In the genomic region with DNA sequence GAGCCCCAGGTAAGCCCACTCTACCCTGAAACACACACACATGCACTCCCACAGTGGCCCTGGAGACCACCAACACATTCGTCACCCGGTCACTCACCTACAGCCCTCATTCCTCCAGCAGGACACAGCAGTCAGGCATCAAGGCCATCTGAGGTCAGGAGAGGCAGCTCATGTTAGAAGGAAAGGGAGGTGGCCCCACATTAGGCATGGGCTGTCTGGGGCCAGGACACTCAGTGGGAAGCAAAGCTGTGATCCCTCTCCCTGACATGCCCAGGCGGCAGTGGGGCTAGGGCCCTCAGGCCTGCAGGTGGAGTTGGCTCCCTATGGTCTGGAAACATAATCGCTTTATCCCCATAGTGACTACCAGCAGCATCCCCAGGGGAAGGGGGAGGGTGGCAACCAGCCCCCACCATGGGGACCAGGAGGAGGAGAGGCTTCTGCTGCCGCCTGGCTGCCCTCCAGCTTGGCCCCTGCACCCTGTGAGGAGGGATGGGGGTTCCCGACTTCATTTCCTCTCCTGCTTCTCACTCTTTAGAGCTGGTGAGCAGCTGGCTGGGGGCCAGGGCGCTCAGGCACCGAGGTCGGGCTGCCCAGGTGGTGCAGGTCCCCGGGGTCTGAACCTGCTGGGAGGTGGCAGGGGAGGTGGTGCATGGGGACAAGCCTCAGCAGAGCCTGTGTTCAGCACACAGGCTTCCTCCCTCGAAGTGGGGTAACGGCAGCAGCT, we compare ENCODE assay signal across 2 cellular contexts.
TF ChIP-seq lines count a peak whose summit lies in the region.

No MANE protein-coding gene starts in this region.

TF ChIP-seq in SK-N-SH, 30 proteins besides CTCF, POLR2A, EP300 and RAD21:
- TF ChIP-seq, protein P1, sequence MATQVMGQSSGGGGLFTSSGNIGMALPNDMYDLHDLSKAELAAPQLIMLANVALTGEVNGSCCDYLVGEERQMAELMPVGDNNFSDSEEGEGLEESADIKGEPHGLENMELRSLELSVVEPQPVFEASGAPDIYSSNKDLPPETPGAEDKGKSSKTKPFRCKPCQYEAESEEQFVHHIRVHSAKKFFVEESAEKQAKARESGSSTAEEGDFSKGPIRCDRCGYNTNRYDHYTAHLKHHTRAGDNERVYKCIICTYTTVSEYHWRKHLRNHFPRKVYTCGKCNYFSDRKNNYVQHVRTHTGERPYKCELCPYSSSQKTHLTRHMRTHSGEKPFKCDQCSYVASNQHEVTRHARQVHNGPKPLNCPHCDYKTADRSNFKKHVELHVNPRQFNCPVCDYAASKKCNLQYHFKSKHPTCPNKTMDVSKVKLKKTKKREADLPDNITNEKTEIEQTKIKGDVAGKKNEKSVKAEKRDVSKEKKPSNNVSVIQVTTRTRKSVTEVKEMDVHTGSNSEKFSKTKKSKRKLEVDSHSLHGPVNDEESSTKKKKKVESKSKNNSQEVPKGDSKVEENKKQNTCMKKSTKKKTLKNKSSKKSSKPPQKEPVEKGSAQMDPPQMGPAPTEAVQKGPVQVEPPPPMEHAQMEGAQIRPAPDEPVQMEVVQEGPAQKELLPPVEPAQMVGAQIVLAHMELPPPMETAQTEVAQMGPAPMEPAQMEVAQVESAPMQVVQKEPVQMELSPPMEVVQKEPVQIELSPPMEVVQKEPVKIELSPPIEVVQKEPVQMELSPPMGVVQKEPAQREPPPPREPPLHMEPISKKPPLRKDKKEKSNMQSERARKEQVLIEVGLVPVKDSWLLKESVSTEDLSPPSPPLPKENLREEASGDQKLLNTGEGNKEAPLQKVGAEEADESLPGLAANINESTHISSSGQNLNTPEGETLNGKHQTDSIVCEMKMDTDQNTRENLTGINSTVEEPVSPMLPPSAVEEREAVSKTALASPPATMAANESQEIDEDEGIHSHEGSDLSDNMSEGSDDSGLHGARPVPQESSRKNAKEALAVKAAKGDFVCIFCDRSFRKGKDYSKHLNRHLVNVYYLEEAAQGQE (IDR thresholded peaks at IDR 0.05; ENCODE audit: low read depth, low read length): no peak
- TF ChIP-seq RCOR1 (IDR thresholded peaks at IDR 0.05; ENCODE audit: low read length): no peak

TF ChIP-seq in SK-N-SH treated with all-trans-retinoic acid at 6 μM for 48 hours, 23 proteins besides CTCF, POLR2A, EP300 and RAD21 (continued from another document):
- TF ChIP-seq, protein P2, sequence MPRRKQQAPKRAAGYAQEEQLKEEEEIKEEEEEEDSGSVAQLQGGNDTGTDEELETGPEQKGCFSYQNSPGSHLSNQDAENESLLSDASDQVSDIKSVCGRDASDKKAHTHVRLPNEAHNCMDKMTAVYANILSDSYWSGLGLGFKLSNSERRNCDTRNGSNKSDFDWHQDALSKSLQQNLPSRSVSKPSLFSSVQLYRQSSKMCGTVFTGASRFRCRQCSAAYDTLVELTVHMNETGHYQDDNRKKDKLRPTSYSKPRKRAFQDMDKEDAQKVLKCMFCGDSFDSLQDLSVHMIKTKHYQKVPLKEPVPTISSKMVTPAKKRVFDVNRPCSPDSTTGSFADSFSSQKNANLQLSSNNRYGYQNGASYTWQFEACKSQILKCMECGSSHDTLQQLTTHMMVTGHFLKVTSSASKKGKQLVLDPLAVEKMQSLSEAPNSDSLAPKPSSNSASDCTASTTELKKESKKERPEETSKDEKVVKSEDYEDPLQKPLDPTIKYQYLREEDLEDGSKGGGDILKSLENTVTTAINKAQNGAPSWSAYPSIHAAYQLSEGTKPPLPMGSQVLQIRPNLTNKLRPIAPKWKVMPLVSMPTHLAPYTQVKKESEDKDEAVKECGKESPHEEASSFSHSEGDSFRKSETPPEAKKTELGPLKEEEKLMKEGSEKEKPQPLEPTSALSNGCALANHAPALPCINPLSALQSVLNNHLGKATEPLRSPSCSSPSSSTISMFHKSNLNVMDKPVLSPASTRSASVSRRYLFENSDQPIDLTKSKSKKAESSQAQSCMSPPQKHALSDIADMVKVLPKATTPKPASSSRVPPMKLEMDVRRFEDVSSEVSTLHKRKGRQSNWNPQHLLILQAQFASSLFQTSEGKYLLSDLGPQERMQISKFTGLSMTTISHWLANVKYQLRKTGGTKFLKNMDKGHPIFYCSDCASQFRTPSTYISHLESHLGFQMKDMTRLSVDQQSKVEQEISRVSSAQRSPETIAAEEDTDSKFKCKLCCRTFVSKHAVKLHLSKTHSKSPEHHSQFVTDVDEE (CRISPR knock-in tag; IDR thresholded peaks at IDR 0.05): no peak
- TF ChIP-seq RARB (CRISPR knock-in tag; IDR thresholded peaks at IDR 0.05) (no peak), ARNTL (CRISPR knock-in tag; IDR thresholded peaks at IDR 0.05; ENCODE audit: borderline replicate concordance, low read depth) (no peak)
